Comparison of ENCODE assay signal across 28 cellular contexts in the genomic region with DNA sequence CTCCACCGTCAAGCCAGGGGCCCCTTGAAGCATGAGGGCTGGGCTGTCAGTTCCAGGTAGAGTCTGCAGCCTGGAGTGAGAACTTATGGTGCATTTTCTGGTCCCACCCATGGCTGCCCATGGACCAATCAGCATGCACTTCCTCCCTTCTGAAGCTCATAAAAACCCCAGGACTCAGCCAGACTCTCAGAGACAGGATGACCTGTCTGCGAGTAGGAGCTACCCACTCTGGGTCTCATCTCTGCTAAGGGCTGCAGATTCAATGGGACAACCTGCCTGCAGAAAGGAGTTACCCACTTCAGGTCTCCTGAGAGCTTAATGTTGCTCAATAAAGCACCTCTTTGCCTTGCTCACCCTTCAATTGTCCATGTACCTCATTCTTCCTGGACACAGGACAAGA.
"Had no signal": no experiment of that assay in that cellular context is flagged by ENCODE, and none has a peak within 500 bp of the region (broad histone marks: within the 10 kb centered on the region; RNA-seq: fewer than 3 reads in every experiment).

No MANE protein-coding gene starts in this region.

- ATAC-seq: activated CD8-positive, alpha-beta T cell treated with anti-CD3 and anti-CD28 coated beads, Interleukin-2, amount 10 ng/mL, durations not matched to agents 7 days and 5 days; Panc1 had no signal

- H3K9me3 Mint-ChIP-seq: activated naive CD4-positive, alpha-beta T cell treated with anti-CD3 and anti-CD28 coated beads, Interleukin-2, amount 50 U/mL, for 24 hours; activated T-cell treated with anti-CD3 and anti-CD28 coated beads, Interleukin-2, amount 50 U/mL, for 24 hours; activated T-helper 1 cell treated with anti-CD3 and anti-CD28 coated beads, Interleukin-12 subunit alpha, Interleukin-12 subunit beta, Interleukin-2, Interleukin-4 antibody, amounts not matched to agents 30 ng/mL and 10 ng/mL and 1 ng/mL, durations not matched to agents 14 hours and 24 hours and 36 hours had no signal

- H3K4me1 ChIP-seq: breast epithelium, SJCRH30 had no signal

- DNase-seq: activated CD4-positive, alpha-beta T cell treated with anti-CD3 and anti-CD28 coated beads for 48 hours; activated CD4-positive, alpha-beta T cell treated with anti-CD3 and anti-CD28 coated beads, Interleukin-2, amount 50 U/mL, for 4 hours; activated CD4-positive, CD25-positive, alpha-beta regulatory T cell treated with anti-CD3 and anti-CD28 coated beads, Interleukin-2, amount 50 U/mL, for 72 hours; activated CD8-positive, alpha-beta T cell treated with anti-CD3 and anti-CD28 coated beads, Interleukin-2, amount 10 ng/mL, durations not matched to agents 7 days and 5 days; activated effector memory CD4-positive, alpha-beta T cell treated with Interleukin-2 at 50 U/mL for 16 hours; activated naive CD4-positive, alpha-beta T cell; activated T-cell treated with anti-CD3 and anti-CD28 coated beads, Interleukin-2, amount 50 U/mL, for 24 hours; aorta; caudate nucleus; NCI-H1105 treated with DMSO at 0.1 percent for 48 hours; NCI-H146; NCI-H187 treated with DMSO at 0.1 percent for 48 hours; NCI-H2081 treated with DMSO at 0.1 percent for 48 hours; NCI-H2171 treated with DMSO at 0.1 percent for 48 hours; NCI-H226; NCI-H526; NCI-H774; OCI-M1; Right ventricle myocardium superior; SK-N-SH; T-helper 1 cell had no signal

- H3K4me3 Mint-ChIP-seq: activated CD8-positive, alpha-beta T cell treated with anti-CD3 and anti-CD28 coated beads, Interleukin-2, amount 10 ng/mL, durations not matched to agents 7 days and 5 days; activated naive CD4-positive, alpha-beta T cell treated with anti-CD3 and anti-CD28 coated beads, Interleukin-2, amount 50 U/mL, for 24 hours; activated T-cell treated with anti-CD3 and anti-CD28 coated beads, Interleukin-2, amount 50 U/mL, for 24 hours; activated T-helper 1 cell treated with anti-CD3 and anti-CD28 coated beads, Interleukin-12 subunit alpha, Interleukin-12 subunit beta, Interleukin-2, Interleukin-4 antibody, amounts not matched to agents 30 ng/mL and 10 ng/mL and 1 ng/mL, durations not matched to agents 14 hours and 24 hours and 36 hours had no signal

- H3K4me1 Mint-ChIP-seq: activated naive CD4-positive, alpha-beta T cell treated with anti-CD3 and anti-CD28 coated beads, Interleukin-2, amount 50 U/mL, for 24 hours had no signal

- H3K27me3 ChIP-seq: breast epithelium had no signal

- H3K27ac ChIP-seq: breast epithelium, coronary artery, RWPE1, SJCRH30 had no signal

- H3K27ac Mint-ChIP-seq: activated CD8-positive, alpha-beta T cell treated with anti-CD3 and anti-CD28 coated beads, Interleukin-2, amount 10 ng/mL, durations not matched to agents 7 days and 5 days; activated naive CD4-positive, alpha-beta T cell treated with anti-CD3 and anti-CD28 coated beads, Interleukin-2, amount 50 U/mL, for 24 hours; activated T-cell treated with anti-CD3 and anti-CD28 coated beads, Interleukin-2, amount 50 U/mL, for 24 hours; activated T-helper 1 cell treated with anti-CD3 and anti-CD28 coated beads, Interleukin-12 subunit alpha, Interleukin-12 subunit beta, Interleukin-2, Interleukin-4 antibody, amounts not matched to agents 30 ng/mL and 10 ng/mL and 1 ng/mL, durations not matched to agents 14 hours and 24 hours and 36 hours had no signal
